1 cellular context compared by ENCODE assay signal in the genomic region with DNA sequence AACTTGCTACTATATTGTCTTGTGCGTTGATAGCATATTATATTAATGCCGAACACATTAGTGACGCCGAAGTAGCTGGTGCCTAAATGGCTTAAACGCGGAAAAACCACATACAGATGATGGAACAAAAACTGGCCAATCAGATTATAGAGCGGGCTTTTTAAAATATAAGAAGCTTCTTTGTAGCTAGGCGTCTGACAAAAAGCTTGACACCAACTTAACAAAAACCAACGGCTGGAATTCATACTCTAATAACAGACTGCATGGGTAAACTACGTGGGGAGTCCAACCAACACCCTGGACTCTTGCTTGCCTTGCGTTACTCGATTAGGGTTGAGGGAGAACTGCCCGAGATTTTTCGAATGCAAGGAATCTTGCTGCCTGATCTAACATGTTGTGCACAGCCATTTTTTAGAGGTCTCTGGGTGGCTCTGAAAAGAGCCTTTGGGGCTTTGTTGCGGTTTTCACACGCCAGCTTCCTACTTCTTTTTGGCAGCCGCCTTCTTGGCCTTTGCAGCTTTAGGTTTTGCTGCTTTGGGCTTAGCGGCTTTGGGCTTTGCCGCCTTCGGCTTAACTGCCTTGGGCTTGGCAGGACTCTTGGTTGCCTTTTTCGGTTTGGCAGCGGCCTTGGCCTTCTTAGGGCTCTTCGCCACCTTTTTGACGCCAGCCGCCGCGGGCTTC.
A peak's percentile ranks its signal among the peaks of the same experiment; 100 is the strongest.
TF ChIP-seq lines count a peak whose summit lies in the region.

No MANE protein-coding gene starts in this region.

TF ChIP-seq in SK-N-SH, 30 proteins besides CTCF, POLR2A, EP300 and RAD21 (continued from another document):
- TF ChIP-seq, protein P1, sequence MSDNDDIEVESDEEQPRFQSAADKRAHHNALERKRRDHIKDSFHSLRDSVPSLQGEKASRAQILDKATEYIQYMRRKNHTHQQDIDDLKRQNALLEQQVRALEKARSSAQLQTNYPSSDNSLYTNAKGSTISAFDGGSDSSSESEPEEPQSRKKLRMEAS (IDR thresholded peaks at IDR 0.05; ENCODE audit: low read depth) = no peak
- TF ChIP-seq PBX3 (IDR thresholded peaks at IDR 0.05) (no peak), CHD2 (IDR thresholded peaks at IDR 0.05; ENCODE audit: low read length, partially characterized antibody) (peak; percentile 48), SIN3A (IDR thresholded peaks at IDR 0.05; ENCODE audit: borderline replicate concordance, low read depth, low read length) (peak; percentile 89; the same call in 1 of the 2 replicates), REST (IDR thresholded peaks at IDR 0.05; ENCODE audit: low read depth, low read length) (peak; percentile 32; the same call in 1 of the 2 replicates), RFX5 (IDR thresholded peaks at IDR 0.05; ENCODE audit: low read length) (no peak), NRF1 (IDR thresholded peaks at IDR 0.05; ENCODE audit: low read depth, low read length) (no peak), NFIC (IDR thresholded peaks at IDR 0.05; ENCODE audit: borderline replicate concordance) (no peak), RCOR1 (IDR thresholded peaks at IDR 0.05; ENCODE audit: low read length) (no peak), RXRA (IDR thresholded peaks at IDR 0.05; ENCODE audit: borderline replicate concordance, low read depth) (no peak), ZBTB33 (IDR thresholded peaks at IDR 0.05; ENCODE audit: borderline replicate concordance, low read depth) (peak; percentile 72; the same call in 1 of the 2 replicates), TEAD4 (IDR thresholded peaks at IDR 0.05; ENCODE audit: borderline replicate concordance, insufficient read depth) (no peak), MEF2A (IDR thresholded peaks at IDR 0.05; ENCODE audit: borderline replicate concordance, low read depth) (no peak), GABPA (IDR thresholded peaks at IDR 0.05; ENCODE audit: low read depth) (no peak)
- TF ChIP-seq, protein P2, sequence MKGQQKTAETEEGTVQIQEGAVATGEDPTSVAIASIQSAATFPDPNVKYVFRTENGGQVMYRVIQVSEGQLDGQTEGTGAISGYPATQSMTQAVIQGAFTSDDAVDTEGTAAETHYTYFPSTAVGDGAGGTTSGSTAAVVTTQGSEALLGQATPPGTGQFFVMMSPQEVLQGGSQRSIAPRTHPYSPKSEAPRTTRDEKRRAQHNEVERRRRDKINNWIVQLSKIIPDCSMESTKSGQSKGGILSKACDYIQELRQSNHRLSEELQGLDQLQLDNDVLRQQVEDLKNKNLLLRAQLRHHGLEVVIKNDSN (IDR thresholded peaks at IDR 0.05; ENCODE audit: borderline replicate concordance, low read depth) = no peak
